ENCODE assay signal across 19 cellular contexts in genomic region chr14:96693986-96694385, GRCh38.
DNase-seq lines count a peak whose midpoint lies in the region; ATAC-seq and TF ChIP-seq lines count a peak whose summit lies in the region.
"Had no signal": no experiment of that assay in that cellular context is flagged by ENCODE, and none has a peak within 500 bp of the region (broad histone marks: within the 10 kb centered on the region; RNA-seq: fewer than 3 reads in every experiment).

No MANE protein-coding gene starts in this region.

- H3K4me3 Mint-ChIP-seq in WTC11 (no peak overlapping the region), neural crest cell (no peak overlapping the region)
- H3K4me3 Mint-ChIP-seq: B cell; CD8-positive, alpha-beta T cell; IgD-negative memory B cell had no signal

- H3K36me3 Mint-ChIP-seq in WTC11 = no peaks in the 10 kb centered on the region
- no peaks in the 10 kb centered on the region for H3K36me3 Mint-ChIP-seq in neural crest cell (ENCODE audit: low read depth)
- H3K36me3 Mint-ChIP-seq: CD8-positive, alpha-beta T cell had no signal

- H3K27ac Mint-ChIP-seq in WTC11 (no peak overlapping the region), neural crest cell (ENCODE audit: unreplicated experiment) (peak overlapping the region; percentile 70)
- H3K27ac Mint-ChIP-seq: B cell; CD8-positive, alpha-beta T cell; IgD-negative memory B cell had no signal

- TF ChIP-seq CTCF in WTC11 (IDR thresholded peaks at IDR 0.05) = no peak
- TF ChIP-seq CTCF in neural crest cell (conservative IDR thresholded peaks at IDR 0.05) = no peak

- peak overlapping the region; percentile 5 for H3K27ac ChIP-seq in HUES48 (ENCODE audit: low read depth, low read length)
- H3K27ac ChIP-seq: BLaER1 treated with 17β-estradiol and CSF1 and Interleukin-3, amounts not matched to agents 10 nM and 100 nM; HL-60 had no signal

- H3K36me3 ChIP-seq in HUES48 (ENCODE audit: control insufficient read depth, insufficient read depth, low read length) = no peaks in the 10 kb centered on the region
- H3K36me3 ChIP-seq: BLaER1 treated with 17β-estradiol and CSF1 and Interleukin-3, amounts not matched to agents 10 nM and 100 nM; HAP-1 had no signal

- POLR2A ChIA-PET in WTC11 (lab: Charles Lee) = no interaction called here

- H3K4me1 ChIP-seq in HUES48 (ENCODE audit: control insufficient read depth, insufficient read depth, low read length) = peaks cover 16% of the 10 kb centered on the region
- H3K4me1 ChIP-seq: BLaER1 treated with 17β-estradiol and CSF1 and Interleukin-3, amounts not matched to agents 10 nM and 100 nM; HAP-1 had no signal

- no peak overlapping the region for H3K4me3 ChIP-seq in HUES48 (ENCODE audit: low read depth, low read length)
- H3K4me3 ChIP-seq: BLaER1 treated with 17β-estradiol and CSF1 and Interleukin-3, amounts not matched to agents 10 nM and 100 nM; GM12878; HAP-1 had no signal

- peaks cover 58% of the 10 kb centered on the region for H3K27me3 ChIP-seq in HUES48 (ENCODE audit: control insufficient read depth, insufficient read depth, low read length)
- H3K27me3 ChIP-seq: BLaER1 treated with 17β-estradiol and CSF1 and Interleukin-3, amounts not matched to agents 10 nM and 100 nM had no signal

- H3K9me3 Mint-ChIP-seq in WTC11 (no peaks in the 10 kb centered on the region), neural crest cell (peaks cover 7% of the 10 kb centered on the region)
- H3K9me3 Mint-ChIP-seq: CD8-positive, alpha-beta T cell had no signal

- DNase-seq in ELF-1 (ENCODE audit: low read depth, low spot score) (peak; percentile 46), WTC11 (ENCODE audit: low spot score) (no peak), neural crest cell (ENCODE audit: low read depth, low spot score) (no peak), dedifferentiated amniotic fluid mesenchymal stem cell (ENCODE audit: extremely low spot score) (no peak)
- no peak for DNase-seq in activated effector memory CD4-positive, alpha-beta T cell treated with Interleukin-2 at 50 U/mL for 16 hours
- DNase-seq in stimulated activated CD4-positive, alpha-beta T cell treated with anti-CD3 and anti-CD28 coated beads, Interleukin-2, amount 100 ng/mL, for 24 hours = no peak
- DNase-seq: Calu3; CD8-positive, alpha-beta T cell; DMS79 treated with DMSO at 0.1 percent for 48 hours; GOT3; KBM-7 had no signal

- CTCF ChIA-PET in WTC11 (lab: Charles Lee) = no interaction called here

- no peaks in the 10 kb centered on the region for H3K9me3 ChIP-seq in HUES48 (ENCODE audit: control insufficient read depth, insufficient read depth, low read length)
- H3K9me3 ChIP-seq: BLaER1 treated with 17β-estradiol and CSF1 and Interleukin-3, amounts not matched to agents 10 nM and 100 nM; HAP-1 had no signal

- H3K4me1 Mint-ChIP-seq in WTC11 (peaks cover 14% of the 10 kb centered on the region), neural crest cell (peaks cover 40% of the 10 kb centered on the region)
- H3K4me1 Mint-ChIP-seq: B cell had no signal

- ATAC-seq in WTC11 = peak; percentile 52
- no peak for ATAC-seq in HG03378 (IDR thresholded peaks at IDR 0.05; ENCODE audit: unreplicated experiment)
- ATAC-seq: CD8-positive, alpha-beta T cell; GM12878 had no signal

- no peak overlapping the region for H3K9ac ChIP-seq in HUES48 (ENCODE audit: low read depth, low read length)
- H3K9ac ChIP-seq: BLaER1 treated with 17β-estradiol and CSF1 and Interleukin-3, amounts not matched to agents 10 nM and 100 nM had no signal

- peaks cover 10% of the 10 kb centered on the region for H3K27me3 Mint-ChIP-seq in WTC11 (ENCODE audit: low read depth)
- peaks cover under 1% of the 10 kb centered on the region for H3K27me3 Mint-ChIP-seq in neural crest cell (ENCODE audit: low read depth)
- H3K27me3 Mint-ChIP-seq: IgD-negative memory B cell had no signal

TF ChIP-seq in WTC11, 78 proteins besides CTCF, POLR2A, EP300 and RAD21:
- TF ChIP-seq ZBTB43 (CRISPR knock-in tag; IDR thresholded peaks at IDR 0.05) = no peak
- TF ChIP-seq ATF1 (CRISPR knock-in tag; IDR thresholded peaks at IDR 0.05) = no peak
- no peak for TF ChIP-seq SMAD3 (CRISPR knock-in tag; IDR thresholded peaks at IDR 0.05; ENCODE audit: borderline replicate concordance)
- TF ChIP-seq JAZF1 (CRISPR knock-in tag; IDR thresholded peaks at IDR 0.05) = no peak
- TF ChIP-seq MYBL2 (CRISPR knock-in tag; IDR thresholded peaks at IDR 0.05) = no peak
- TF ChIP-seq, protein P1, sequence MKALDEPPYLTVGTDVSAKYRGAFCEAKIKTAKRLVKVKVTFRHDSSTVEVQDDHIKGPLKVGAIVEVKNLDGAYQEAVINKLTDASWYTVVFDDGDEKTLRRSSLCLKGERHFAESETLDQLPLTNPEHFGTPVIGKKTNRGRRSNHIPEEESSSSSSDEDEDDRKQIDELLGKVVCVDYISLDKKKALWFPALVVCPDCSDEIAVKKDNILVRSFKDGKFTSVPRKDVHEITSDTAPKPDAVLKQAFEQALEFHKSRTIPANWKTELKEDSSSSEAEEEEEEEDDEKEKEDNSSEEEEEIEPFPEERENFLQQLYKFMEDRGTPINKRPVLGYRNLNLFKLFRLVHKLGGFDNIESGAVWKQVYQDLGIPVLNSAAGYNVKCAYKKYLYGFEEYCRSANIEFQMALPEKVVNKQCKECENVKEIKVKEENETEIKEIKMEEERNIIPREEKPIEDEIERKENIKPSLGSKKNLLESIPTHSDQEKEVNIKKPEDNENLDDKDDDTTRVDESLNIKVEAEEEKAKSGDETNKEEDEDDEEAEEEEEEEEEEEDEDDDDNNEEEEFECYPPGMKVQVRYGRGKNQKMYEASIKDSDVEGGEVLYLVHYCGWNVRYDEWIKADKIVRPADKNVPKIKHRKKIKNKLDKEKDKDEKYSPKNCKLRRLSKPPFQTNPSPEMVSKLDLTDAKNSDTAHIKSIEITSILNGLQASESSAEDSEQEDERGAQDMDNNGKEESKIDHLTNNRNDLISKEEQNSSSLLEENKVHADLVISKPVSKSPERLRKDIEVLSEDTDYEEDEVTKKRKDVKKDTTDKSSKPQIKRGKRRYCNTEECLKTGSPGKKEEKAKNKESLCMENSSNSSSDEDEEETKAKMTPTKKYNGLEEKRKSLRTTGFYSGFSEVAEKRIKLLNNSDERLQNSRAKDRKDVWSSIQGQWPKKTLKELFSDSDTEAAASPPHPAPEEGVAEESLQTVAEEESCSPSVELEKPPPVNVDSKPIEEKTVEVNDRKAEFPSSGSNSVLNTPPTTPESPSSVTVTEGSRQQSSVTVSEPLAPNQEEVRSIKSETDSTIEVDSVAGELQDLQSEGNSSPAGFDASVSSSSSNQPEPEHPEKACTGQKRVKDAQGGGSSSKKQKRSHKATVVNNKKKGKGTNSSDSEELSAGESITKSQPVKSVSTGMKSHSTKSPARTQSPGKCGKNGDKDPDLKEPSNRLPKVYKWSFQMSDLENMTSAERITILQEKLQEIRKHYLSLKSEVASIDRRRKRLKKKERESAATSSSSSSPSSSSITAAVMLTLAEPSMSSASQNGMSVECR (CRISPR knock-in tag; IDR thresholded peaks at IDR 0.05; ENCODE audit: borderline replicate concordance) = no peak
- no peak for TF ChIP-seq CREB1 (CRISPR knock-in tag; IDR thresholded peaks at IDR 0.05)
- TF ChIP-seq, protein P2, sequence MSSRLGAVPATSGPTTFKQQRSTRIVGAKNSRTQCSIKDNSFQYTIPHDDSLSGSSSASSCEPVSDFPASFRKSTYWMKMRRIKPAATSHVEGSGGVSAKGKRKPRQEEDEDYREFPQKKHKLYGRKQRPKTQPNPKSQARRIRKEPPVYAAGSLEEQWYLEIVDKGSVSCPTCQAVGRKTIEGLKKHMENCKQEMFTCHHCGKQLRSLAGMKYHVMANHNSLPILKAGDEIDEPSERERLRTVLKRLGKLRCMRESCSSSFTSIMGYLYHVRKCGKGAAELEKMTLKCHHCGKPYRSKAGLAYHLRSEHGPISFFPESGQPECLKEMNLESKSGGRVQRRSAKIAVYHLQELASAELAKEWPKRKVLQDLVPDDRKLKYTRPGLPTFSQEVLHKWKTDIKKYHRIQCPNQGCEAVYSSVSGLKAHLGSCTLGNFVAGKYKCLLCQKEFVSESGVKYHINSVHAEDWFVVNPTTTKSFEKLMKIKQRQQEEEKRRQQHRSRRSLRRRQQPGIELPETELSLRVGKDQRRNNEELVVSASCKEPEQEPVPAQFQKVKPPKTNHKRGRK (CRISPR knock-in tag; IDR thresholded peaks at IDR 0.05; ENCODE audit: borderline replicate concordance) = no peak
- TF ChIP-seq, protein P3, sequence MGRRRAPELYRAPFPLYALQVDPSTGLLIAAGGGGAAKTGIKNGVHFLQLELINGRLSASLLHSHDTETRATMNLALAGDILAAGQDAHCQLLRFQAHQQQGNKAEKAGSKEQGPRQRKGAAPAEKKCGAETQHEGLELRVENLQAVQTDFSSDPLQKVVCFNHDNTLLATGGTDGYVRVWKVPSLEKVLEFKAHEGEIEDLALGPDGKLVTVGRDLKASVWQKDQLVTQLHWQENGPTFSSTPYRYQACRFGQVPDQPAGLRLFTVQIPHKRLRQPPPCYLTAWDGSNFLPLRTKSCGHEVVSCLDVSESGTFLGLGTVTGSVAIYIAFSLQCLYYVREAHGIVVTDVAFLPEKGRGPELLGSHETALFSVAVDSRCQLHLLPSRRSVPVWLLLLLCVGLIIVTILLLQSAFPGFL (CRISPR knock-in tag; IDR thresholded peaks at IDR 0.05; ENCODE audit: borderline replicate concordance) = no peak
- no peak for TF ChIP-seq NFATC4 (CRISPR knock-in tag; IDR thresholded peaks at IDR 0.05)
- no peak for TF ChIP-seq NR2C2 (CRISPR knock-in tag; IDR thresholded peaks at IDR 0.05)
